ENCODE assay signal across 16 cellular contexts in the genomic region with DNA sequence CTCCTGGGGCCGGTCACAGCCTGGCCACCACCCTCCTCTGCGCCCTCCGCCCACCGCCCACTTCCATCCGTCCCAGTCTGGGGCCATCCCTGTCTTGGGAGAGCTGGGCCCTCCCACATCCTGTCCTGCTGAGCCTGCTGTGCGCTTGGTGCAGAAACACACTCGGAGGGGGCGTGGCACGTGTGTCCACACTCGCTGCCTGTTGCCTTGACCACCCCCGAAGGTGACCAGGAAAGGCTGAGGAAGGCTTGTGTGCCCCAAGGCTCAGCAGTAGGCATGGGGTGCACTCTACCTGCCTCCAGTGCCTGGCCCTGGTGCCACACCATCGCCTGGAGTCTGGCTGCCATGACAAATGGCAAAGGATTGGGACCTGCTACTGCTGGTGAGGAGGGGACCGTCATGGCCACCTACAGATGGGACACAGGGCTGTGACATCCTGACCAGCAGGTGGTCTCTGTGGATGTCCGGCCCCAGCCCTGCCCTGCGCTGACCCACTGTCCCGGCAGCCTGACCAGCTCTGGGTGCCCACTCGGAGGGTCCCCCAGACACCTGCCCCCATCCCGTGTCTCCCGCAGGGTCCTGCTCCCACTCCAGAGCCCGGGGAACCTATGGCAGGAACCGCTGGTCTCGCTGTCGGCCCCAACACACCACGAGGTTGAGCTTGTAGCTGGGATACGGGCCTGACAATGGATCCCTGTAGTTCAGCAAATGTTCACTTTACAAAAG.
"Had no signal": no experiment of that assay in that cellular context is flagged by ENCODE, and none has a peak within 500 bp of the region (broad histone marks: within the 10 kb centered on the region; RNA-seq: fewer than 3 reads in every experiment).

No MANE protein-coding gene starts in this region.

- H3K4me3 ChIP-seq: dorsolateral prefrontal cortex, gastroesophageal sphincter, mucosa of descending colon, prostate gland, thoracic aorta had no signal

- H3K4me1 ChIP-seq: gastroesophageal sphincter, prostate gland had no signal

- H3K9me3 Mint-ChIP-seq: activated T-helper 17 cell treated with anti-CD3 and anti-CD28 coated beads, Interleukin-2, amount 50 U/mL, for 72 hours; memory B cell; naive thymus-derived CD8-positive, alpha-beta T cell; T-cell had no signal

- H3K27me3 Mint-ChIP-seq: activated T-helper 17 cell treated with anti-CD3 and anti-CD28 coated beads, Interleukin-2, amount 50 U/mL, for 72 hours; memory B cell; naive thymus-derived CD8-positive, alpha-beta T cell; T-cell had no signal

- H3K4me3 Mint-ChIP-seq: activated T-helper 17 cell treated with anti-CD3 and anti-CD28 coated beads, Interleukin-2, amount 50 U/mL, for 72 hours; memory B cell; naive thymus-derived CD8-positive, alpha-beta T cell; T-cell had no signal

- DNase-seq: activated CD4-positive, CD25-positive, alpha-beta regulatory T cell treated with anti-CD3 and anti-CD28 coated beads, Interleukin-2, amount 50 U/mL, for 72 hours; activated naive CD4-positive, alpha-beta T cell treated with Interleukin-2 at 50 U/mL for 16 hours; anterior cingulate cortex; dorsolateral prefrontal cortex; nucleus accumbens; T-cell; T1000 had no signal

- H3K27ac ChIP-seq: dorsolateral prefrontal cortex, gastroesophageal sphincter, prostate gland, thoracic aorta had no signal

- H3K9me3 ChIP-seq: gastroesophageal sphincter, mucosa of descending colon, prostate gland, thoracic aorta had no signal

- H3K27ac Mint-ChIP-seq: activated T-helper 17 cell treated with anti-CD3 and anti-CD28 coated beads, Interleukin-2, amount 50 U/mL, for 72 hours had no signal

- ATAC-seq: left lobe of liver; naive thymus-derived CD8-positive, alpha-beta T cell; sciatic nerve had no signal

- H3K36me3 ChIP-seq: gastroesophageal sphincter, prostate gland had no signal
